2 cellular contexts compared by ENCODE assay signal in genomic region chr16:68779891-68780290, GRCh38.
TF ChIP-seq lines count a peak whose summit lies in the region.

No MANE protein-coding gene starts in this region.

TF ChIP-seq in WTC11, 78 proteins besides CTCF, POLR2A, EP300 and RAD21:
- TF ChIP-seq PRDM15 (CRISPR knock-in tag; IDR thresholded peaks at IDR 0.05) (no peak), HMGA2 (CRISPR knock-in tag; IDR thresholded peaks at IDR 0.05) (no peak), TCF7 (CRISPR knock-in tag; IDR thresholded peaks at IDR 0.05; ENCODE audit: low read depth) (no peak), ELF4 (CRISPR knock-in tag; IDR thresholded peaks at IDR 0.05; ENCODE audit: low read depth) (no peak), MAX (CRISPR knock-in tag; IDR thresholded peaks at IDR 0.05) (no peak), ZNF138 (CRISPR knock-in tag; conservative IDR thresholded peaks at IDR 0.05) (no peak), ESRRA (CRISPR knock-in tag; IDR thresholded peaks at IDR 0.05; ENCODE audit: borderline replicate concordance) (no peak), ZNF512 (CRISPR knock-in tag; IDR thresholded peaks at IDR 0.05; ENCODE audit: borderline replicate concordance) (no peak), ZBTB21 (CRISPR knock-in tag; IDR thresholded peaks at IDR 0.05; ENCODE audit: borderline replicate concordance) (no peak)

TF ChIP-seq in HepG2, 621 proteins besides CTCF, POLR2A, EP300 and RAD21 (continued from another document):
- TF ChIP-seq MAX (IDR thresholded peaks at IDR 0.05) (no peak), ZNF256 (CRISPR knock-in tag; conservative IDR thresholded peaks at IDR 0.05) (no peak), ZNF878 (CRISPR knock-in tag; IDR thresholded peaks at IDR 0.05) (0 out of 2 replicates have a peak, but pooled peaks have one; percentile 32)
